9 cellular contexts compared by ENCODE assay signal in the genomic region with DNA sequence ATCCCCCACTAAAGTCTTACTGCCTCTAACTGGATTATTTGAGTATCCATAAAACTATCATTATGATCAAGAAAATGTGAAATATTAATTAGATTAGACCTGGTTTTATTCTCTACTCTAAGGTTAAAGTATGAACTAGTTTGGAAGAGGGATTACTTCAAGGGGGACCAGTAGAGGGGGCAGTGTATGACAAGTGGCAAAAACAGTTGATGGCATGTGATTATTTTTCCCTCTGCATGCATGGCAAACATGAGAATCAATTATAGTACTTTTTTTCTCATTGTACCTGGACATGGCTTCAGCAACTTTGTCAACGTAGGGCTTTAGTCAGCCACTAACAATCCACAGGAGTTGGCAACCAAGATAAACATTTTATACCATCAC.
DNase-seq lines count a peak whose midpoint lies in the region; ATAC-seq, FAIRE-seq and TF ChIP-seq lines count a peak whose summit lies in the region.
"Had no signal": no experiment of that assay in that cellular context is flagged by ENCODE, and none has a peak within 500 bp of the region (broad histone marks: within the 10 kb centered on the region; RNA-seq: fewer than 3 reads in every experiment).

No MANE protein-coding gene starts in this region.

- H3K36me3 ChIP-seq in BE2C (no peaks in the 10 kb centered on the region), H7 (replicated peaks; ENCODE audit: control insufficient read depth, insufficient read depth, low read length) (no peaks in the 10 kb centered on the region)

- H3K36me3 Mint-ChIP-seq in activated naive CD8-positive, alpha-beta T cell treated with anti-CD3 and anti-CD28 coated beads for 36 hours: peaks cover 33% of the 10 kb centered on the region

- no peaks in the 10 kb centered on the region for H3K27me3 Mint-ChIP-seq in activated naive CD8-positive, alpha-beta T cell treated with anti-CD3 and anti-CD28 coated beads for 36 hours

- FAIRE-seq in GM19239 (lab: Jason Lieb, UNC) (peak; percentile 33), RCC 7860 (lab: Jason Lieb, UNC) (no peak), H54 (lab: Jason Lieb, UNC) (no peak)

- H3K4me1 ChIP-seq in BE2C: peaks cover 14% of the 10 kb centered on the region

- H3K4me1 Mint-ChIP-seq in activated naive CD8-positive, alpha-beta T cell treated with anti-CD3 and anti-CD28 coated beads for 36 hours: peaks cover 60% of the 10 kb centered on the region

- H3K4me3 ChIP-seq in BE2C (ENCODE audit: low read depth, low read length) (no peak overlapping the region), H7 (ENCODE audit: insufficient read depth, low read depth, low read length) (no peak overlapping the region)

- H3K27me3 ChIP-seq in BE2C: no peaks in the 10 kb centered on the region
- no peaks in the 10 kb centered on the region for H3K27me3 ChIP-seq in H7 (ENCODE audit: control insufficient read depth, insufficient read depth, low read length)

- TF ChIP-seq CTCF in BE2C (IDR thresholded peaks at IDR 0.05; ENCODE audit: low read depth, low read length): peak; percentile 13; the same call in 1 of the 2 replicates

- H3K9me3 ChIP-seq in BE2C: no peaks in the 10 kb centered on the region
- H3K9me3 ChIP-seq: Caco-2 had no signal

- DNase-seq in BE2C (no peak), GM19239 (ENCODE audit: insufficient read length, low spot score) (no peak), RCC 7860 (ENCODE audit: low spot score) (no peak), HPDE6-E6E7 (ENCODE audit: extremely low spot score) (no peak), H7 (no peak), H54 (ENCODE audit: insufficient read length, low spot score) (no peak)
- DNase-seq in activated naive CD8-positive, alpha-beta T cell treated with anti-CD3 and anti-CD28 coated beads for 36 hours: no peak
- DNase-seq: Caco-2 had no signal

- ATAC-seq in HG03066 (IDR thresholded peaks at IDR 0.05; ENCODE audit: low read depth, unreplicated experiment): peak; percentile 20

- no peak for TF ChIP-seq POLR2A in H54 (IDR thresholded peaks at IDR 0.05; ENCODE audit: low read depth, low read length)

- no peak overlapping the region for H3K4me3 Mint-ChIP-seq in activated naive CD8-positive, alpha-beta T cell treated with anti-CD3 and anti-CD28 coated beads for 36 hours

- peak overlapping the region; percentile 98 for H3K27ac Mint-ChIP-seq in activated naive CD8-positive, alpha-beta T cell treated with anti-CD3 and anti-CD28 coated beads for 36 hours

- H3K9me3 Mint-ChIP-seq in activated naive CD8-positive, alpha-beta T cell treated with anti-CD3 and anti-CD28 coated beads for 36 hours: peaks cover 16% of the 10 kb centered on the region
